9 cellular contexts compared by ENCODE assay signal in the genomic region with DNA sequence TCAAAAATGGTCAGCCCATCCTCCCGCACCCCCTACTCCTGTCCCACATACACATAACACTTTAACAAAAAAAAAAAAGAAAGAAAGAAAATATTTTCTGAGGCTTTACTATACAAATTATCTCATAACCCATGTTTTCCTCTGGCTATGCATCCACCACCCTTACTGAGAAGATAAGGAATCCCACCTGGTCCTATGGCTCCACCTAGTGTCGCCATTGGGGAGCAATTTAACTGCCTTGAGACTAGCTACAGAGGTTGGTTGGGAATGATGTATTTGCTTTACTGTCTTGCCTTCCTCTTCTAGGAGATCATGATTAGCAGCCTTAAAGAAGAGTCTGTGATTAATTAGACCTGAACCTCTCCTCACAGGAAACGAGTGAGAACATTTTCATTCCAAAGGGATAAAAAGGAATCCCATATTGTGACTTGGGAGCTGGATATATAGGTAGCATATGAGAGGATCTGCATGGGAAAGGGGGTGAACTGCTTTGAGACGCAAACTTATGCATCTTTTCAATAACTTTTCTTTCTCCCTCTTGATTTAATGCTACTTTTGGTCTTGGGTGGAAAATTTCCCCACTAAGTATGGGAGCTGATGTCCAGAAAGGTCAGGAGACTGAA.
A peak's percentile ranks its signal among the peaks of the same experiment; 100 is the strongest.
DNase-seq lines count a peak whose midpoint lies in the region; ATAC-seq, FAIRE-seq and TF ChIP-seq lines count a peak whose summit lies in the region.
"Had no signal": no experiment of that assay in that cellular context is flagged by ENCODE, and none has a peak within 500 bp of the region (broad histone marks: within the 10 kb centered on the region; RNA-seq: fewer than 3 reads in every experiment).

No MANE protein-coding gene starts in this region.

- peaks cover 59% of the 10 kb centered on the region for H3K27me3 ChIP-seq in WERI-Rb-1 (ENCODE audit: insufficient read depth, low read depth, severe bottlenecking)

- H3K27ac ChIP-seq in WERI-Rb-1 (no peak overlapping the region), caudate nucleus (ENCODE audit: low read depth, low read length) (no peak overlapping the region), kidney (ENCODE audit: low read depth in 2 of 2, low read length in 2 of 2) (no peak overlapping the region)
- H3K27ac ChIP-seq: SJSA1 had no signal

- no peaks in the 10 kb centered on the region for H3K9me3 ChIP-seq in WERI-Rb-1 (ENCODE audit: severe bottlenecking)
- no peaks in the 10 kb centered on the region for H3K9me3 ChIP-seq in kidney (ENCODE audit: control insufficient read depth in 1 of 2, low read length in 2 of 2)
- H3K9me3 ChIP-seq: SJSA1 had no signal

- H3K9ac ChIP-seq in kidney (ENCODE audit: low read length in 2 of 2), result no peak overlapping the region

- DNase-seq in C1 segment of cervical spinal cord (lab: John Stamatoyannopoulos, UW) (peak in 10 of 14 donors; percentile 6 to 65 (median 48)), NCI-H2171 (lab: John Stamatoyannopoulos, UW) (peak; percentile 49), WERI-Rb-1 (peak; percentile 51), caudate nucleus (lab: John Stamatoyannopoulos, UW) (peak in 53 of 61 donors; percentile 6 to 85 (median 48)), kidney (no peak)
- peak; percentile 45 for DNase-seq in stimulated activated CD4-positive, alpha-beta T cell treated with anti-CD3 and anti-CD28 coated beads, Interleukin-2, amount 100 ng/mL, for 4 hours (ENCODE audit: low read depth)

- H3K4me1 ChIP-seq in kidney (ENCODE audit: control insufficient read depth in 1 of 2, insufficient read depth in 1 of 2, low read depth in 1 of 2, low read length in 2 of 2), result peaks cover 0 to 3% of the 10 kb centered on the region in 2 donors
- H3K4me1 ChIP-seq: SJSA1 had no signal

- intact Hi-C loops in kidney (cut with DNase I), result no loop called here

- peak; percentile 70 for FAIRE-seq in kidney (lab: Jason Lieb, UNC)

- H3K4me3 ChIP-seq in WERI-Rb-1 (ENCODE audit: low read depth, low read length) (no peak overlapping the region), kidney (ENCODE audit: low read length in 2 of 2) (no peak overlapping the region)
- H3K4me3 ChIP-seq: SJSA1 had no signal

- H3K36me3 ChIP-seq in WERI-Rb-1 (no peaks in the 10 kb centered on the region), kidney (ENCODE audit: control insufficient read depth in 1 of 2, insufficient read depth in 2 of 2, low read length in 2 of 2) (no peaks in the 10 kb centered on the region)
- H3K36me3 ChIP-seq: SJSA1 had no signal

- TF ChIP-seq CTCF in WERI-Rb-1 (IDR thresholded peaks at IDR 0.05; ENCODE audit: low read depth, low read length) (peak; percentile 73), kidney (IDR thresholded peaks at IDR 0.05; ENCODE audit: borderline replicate concordance, extremely low read depth, insufficient read depth) (peak; percentile 94)

- ATAC-seq in GM19023 (IDR thresholded peaks at IDR 0.05; ENCODE audit: unreplicated experiment) (peak; percentile 97), HG03135 (IDR thresholded peaks at IDR 0.05; ENCODE audit: unreplicated experiment) (peak; percentile 83)
